ENCODE assay signal across 21 cellular contexts in genomic region chr1:25870614-25871013, GRCh38. TPM values are rescaled to one million over a fixed set of nuclear protein-coding genes. Genes with fewer than 3 reads are reported as not detected.
"Had no signal": no experiment of that assay in that cellular context is flagged by ENCODE, and none has a peak within 500 bp of the region (broad histone marks: within the 10 kb centered on the region; RNA-seq: fewer than 3 reads in every experiment).

No MANE protein-coding gene starts in this region.

- H3K9ac ChIP-seq: neural progenitor cell had no signal

- DNase-seq: activated CD4-positive, alpha-beta T cell treated with anti-CD3 and anti-CD28 coated beads for 48 hours; activated CD8-positive, alpha-beta T cell treated with anti-CD3 and anti-CD28 coated beads, Interleukin-2, amount 10 ng/mL, durations not matched to agents 7 days and 5 days; activated naive CD4-positive, alpha-beta T cell; activated naive CD8-positive, alpha-beta T cell treated with anti-CD3 and anti-CD28 coated beads, Interleukin-2, amount 50 U/mL, for 24 hours; effector CD8-positive, alpha-beta T cell; gastrocnemius medialis; heart right ventricle; islet precursor cell; mesendoderm; stimulated activated CD4-positive, alpha-beta T cell treated with anti-CD3 and anti-CD28 coated beads, Interleukin-4, amount 100 ng/mL, for 1 hour; stimulated activated CD8-positive, alpha-beta memory T cell treated with anti-CD3 and anti-CD28 coated beads, Interleukin-4, amount 100 ng/mL, for 48 hours; stimulated activated naive CD8-positive, alpha-beta T cell treated with anti-CD3 and anti-CD28 coated beads, Interleukin-15, Interleukin-2, amounts not matched to agents 100 U/mL and 50 U/mL, for 24 hours; T-cell; T1000; upper lobe of left lung had no signal

- H2AFZ ChIP-seq: neural progenitor cell had no signal

- H3K36me3 Mint-ChIP-seq: neural progenitor cell, T-cell had no signal

- H3K27me3 ChIP-seq: ascending aorta, cardiac muscle cell, gastrocnemius medialis, heart right ventricle, left lung, pancreas, upper lobe of left lung had no signal

- H3K27ac Mint-ChIP-seq: activated CD8-positive, alpha-beta T cell treated with anti-CD3 and anti-CD28 coated beads, Interleukin-2, amount 10 ng/mL, durations not matched to agents 7 days and 5 days; activated naive CD8-positive, alpha-beta T cell treated with anti-CD3 and anti-CD28 coated beads, Interleukin-2, amount 50 U/mL, for 24 hours; activated T-helper 1 cell treated with anti-CD3 and anti-CD28 coated beads, Interleukin-12 subunit alpha, Interleukin-12 subunit beta, Interleukin-2, Interleukin-4 antibody, amounts not matched to agents 30 ng/mL and 10 ng/mL and 1 ng/mL, durations not matched to agents 14 hours and 24 hours and 36 hours; neural progenitor cell; T-cell had no signal

- ATAC-seq: activated CD8-positive, alpha-beta T cell treated with anti-CD3 and anti-CD28 coated beads, Interleukin-2, amount 10 ng/mL, durations not matched to agents 7 days and 5 days; activated naive CD8-positive, alpha-beta T cell treated with anti-CD3 and anti-CD28 coated beads, Interleukin-2, amount 50 U/mL, for 24 hours; gastrocnemius medialis; heart right ventricle; stimulated activated naive CD8-positive, alpha-beta T cell treated with anti-CD3 and anti-CD28 coated beads, Interleukin-15, Interleukin-2, amounts not matched to agents 100 U/mL and 50 U/mL, for 24 hours; T-cell had no signal

- H3K9me3 Mint-ChIP-seq: activated naive CD8-positive, alpha-beta T cell treated with anti-CD3 and anti-CD28 coated beads, Interleukin-2, amount 50 U/mL, for 24 hours; activated T-helper 1 cell treated with anti-CD3 and anti-CD28 coated beads, Interleukin-12 subunit alpha, Interleukin-12 subunit beta, Interleukin-2, Interleukin-4 antibody, amounts not matched to agents 30 ng/mL and 10 ng/mL and 1 ng/mL, durations not matched to agents 14 hours and 24 hours and 36 hours; neural progenitor cell; T-cell had no signal

- H3K27ac ChIP-seq: ascending aorta, gastrocnemius medialis, heart right ventricle, left lung had no signal

- H3K4me3 Mint-ChIP-seq: activated CD8-positive, alpha-beta T cell treated with anti-CD3 and anti-CD28 coated beads, Interleukin-2, amount 10 ng/mL, durations not matched to agents 7 days and 5 days; activated naive CD8-positive, alpha-beta T cell treated with anti-CD3 and anti-CD28 coated beads, Interleukin-2, amount 50 U/mL, for 24 hours; activated T-helper 1 cell treated with anti-CD3 and anti-CD28 coated beads, Interleukin-12 subunit alpha, Interleukin-12 subunit beta, Interleukin-2, Interleukin-4 antibody, amounts not matched to agents 30 ng/mL and 10 ng/mL and 1 ng/mL, durations not matched to agents 14 hours and 24 hours and 36 hours; neural progenitor cell; T-cell had no signal

- H3K9me3 ChIP-seq: ascending aorta, gastrocnemius medialis, heart right ventricle, left lung, pancreas, upper lobe of left lung had no signal

- H3K36me3 ChIP-seq: ascending aorta, cardiac muscle cell, gastrocnemius medialis, neural progenitor cell, pancreas, upper lobe of left lung had no signal

- H3K4me2 ChIP-seq: neural progenitor cell had no signal

- H3K27me3 Mint-ChIP-seq: activated naive CD8-positive, alpha-beta T cell treated with anti-CD3 and anti-CD28 coated beads, Interleukin-2, amount 50 U/mL, for 24 hours; T-cell had no signal

- H3K4me3 ChIP-seq: ascending aorta, cardiac muscle cell, gastrocnemius medialis, heart right ventricle, left lung, neural progenitor cell, pancreas, upper lobe of left lung had no signal

RNA-seq across cellular contexts. Expression of gene AUNIP, which starts 11.4 kb away (rescaled TPM):
- total RNA-seq: ascending aorta, gastrocnemius medialis had no signal
- polyA plus RNA-seq: pancreas had no signal
